10 cellular contexts compared by ENCODE assay signal in the genomic region with DNA sequence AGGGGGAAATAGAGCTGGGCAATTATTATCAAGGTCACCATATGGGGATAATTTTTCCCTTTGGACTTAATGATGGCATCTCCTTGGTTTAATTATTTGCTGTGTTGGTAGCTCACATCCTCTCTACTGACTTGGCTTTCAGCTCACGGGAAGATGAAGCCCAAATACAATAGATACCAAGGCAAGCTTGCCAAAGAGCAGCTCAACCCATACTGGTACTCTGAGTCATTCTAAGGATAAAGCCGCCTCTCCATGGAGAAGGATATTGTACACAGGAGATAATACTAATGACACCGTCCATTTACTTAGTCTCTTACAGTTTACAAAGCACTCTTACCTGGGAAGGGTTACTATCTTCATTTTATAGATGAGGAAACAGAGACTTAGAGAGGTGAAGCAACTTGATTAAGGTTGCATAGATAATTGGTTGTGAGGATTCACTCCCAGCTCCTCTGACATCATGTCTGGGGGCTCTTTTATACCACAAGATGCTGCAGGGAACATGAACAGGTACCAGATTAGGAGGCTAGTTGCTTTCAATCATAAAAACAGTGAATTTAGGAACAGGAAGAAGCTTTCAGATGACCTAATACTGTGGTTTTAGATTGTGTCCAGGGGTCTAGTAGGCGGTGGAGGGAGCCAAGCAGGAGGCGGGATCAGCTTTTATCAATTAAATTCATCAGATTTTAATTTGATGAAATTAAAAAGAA. TPM values are rescaled to one million over a fixed set of nuclear protein-coding genes. Genes with fewer than 3 reads are reported as not detected.
DNase-seq lines count a peak whose midpoint lies in the region; ATAC-seq, FAIRE-seq and TF ChIP-seq lines count a peak whose summit lies in the region.
"Had no signal": no experiment of that assay in that cellular context is flagged by ENCODE, and none has a peak within 500 bp of the region (broad histone marks: within the 10 kb centered on the region; RNA-seq: fewer than 3 reads in every experiment).

No MANE protein-coding gene starts in this region.

- no peak overlapping the region for H3K4me3 ChIP-seq in breast epithelium

- no peak for TF ChIP-seq POLR2A in breast epithelium (IDR thresholded peaks at IDR 0.05)

- H3K36me3 Mint-ChIP-seq in MCF 10A (ENCODE audit: insufficient read depth, unreplicated experiment) = no peaks in the 10 kb centered on the region
- peaks cover 1% of the 10 kb centered on the region for H3K36me3 Mint-ChIP-seq in T-helper 1 cell treated with Interleukin-12 subunit alpha and Interleukin-12 subunit beta and Interleukin-4 antibody, amounts not matched to agents 30 μg/mL and 1 μg/mL, for 36 hours (ENCODE audit: low read depth)

- peak; percentile 55 for DNase-seq in MCF 10A (ENCODE audit: unreplicated experiment)
- DNase-seq in breast epithelium (ENCODE audit: low spot score in 2 of 2) = no peak
- no peak for DNase-seq in NCI-H2227 (lab: John Stamatoyannopoulos, UW; ENCODE audit: unreplicated experiment)
- no peak for DNase-seq in NCI-H2107 treated with DMSO at 0.1 percent for 48 hours (lab: John Stamatoyannopoulos, UW; ENCODE audit: unreplicated experiment)
- DNase-seq in D721Med (ENCODE audit: insufficient read length, low spot score) = no peak
- DNase-seq: C1 segment of cervical spinal cord, endodermal cell had no signal

- peaks cover 18% of the 10 kb centered on the region for H3K4me1 Mint-ChIP-seq in MCF 10A (ENCODE audit: insufficient read depth, unreplicated experiment)
- H3K4me1 Mint-ChIP-seq in T-helper 1 cell treated with Interleukin-12 subunit alpha and Interleukin-12 subunit beta and Interleukin-4 antibody, amounts not matched to agents 30 μg/mL and 1 μg/mL, for 36 hours (ENCODE audit: low read depth) = peaks cover 21% of the 10 kb centered on the region

- CTCF ChIA-PET in MCF 10A (lab: Yijun Ruan, JAX) = interaction anchor here (0.6 to 3.3 kb wide), 15 partner anchors 13 to 424 kb away, joined by 3 to 12 read pairs (median 3); no protein-coding TSS in a partner anchor

- H3K4me3 Mint-ChIP-seq in MCF 10A (ENCODE audit: unreplicated experiment) = no peak overlapping the region
- no peak overlapping the region for H3K4me3 Mint-ChIP-seq in T-helper 1 cell treated with Interleukin-12 subunit alpha and Interleukin-12 subunit beta and Interleukin-4 antibody, amounts not matched to agents 30 μg/mL and 1 μg/mL, for 36 hours
- H3K4me3 Mint-ChIP-seq: endodermal cell had no signal

- TF ChIP-seq CTCF in MCF 10A (IDR thresholded peaks at IDR 0.05; ENCODE audit: unreplicated experiment) (no peak), breast epithelium (IDR thresholded peaks at IDR 0.05) (no peak), D721Med (IDR thresholded peaks at IDR 0.05; ENCODE audit: insufficient read depth, missing control alignments) (no peak)

- peak overlapping the region; percentile 90 for H3K27ac Mint-ChIP-seq in MCF 10A (ENCODE audit: low read depth, unreplicated experiment)
- peak overlapping the region; percentile 77 for H3K27ac Mint-ChIP-seq in T-helper 1 cell treated with Interleukin-12 subunit alpha and Interleukin-12 subunit beta and Interleukin-4 antibody, amounts not matched to agents 30 μg/mL and 1 μg/mL, for 36 hours
- H3K27ac Mint-ChIP-seq: endodermal cell had no signal

- H3K27me3 ChIP-seq in breast epithelium = no peaks in the 10 kb centered on the region

- no peaks in the 10 kb centered on the region for H3K4me1 ChIP-seq in breast epithelium

- FAIRE-seq in D721Med (lab: Jason Lieb, UNC) = no peak

- H3K36me3 ChIP-seq in breast epithelium = no peaks in the 10 kb centered on the region

- intact Hi-C loops in MCF 10A (cut with micrococcal nuclease) = no loop called here
- intact Hi-C loops in breast epithelium (cut with DNase I; ENCODE audit: low total_unique reads) = no loop called here

- POLR2A ChIA-PET in MCF 10A (lab: Yijun Ruan, JAX) = interaction anchor here (0.6 to 3.8 kb wide), 4 partner anchors 11 to 49 kb away, joined by 3 to 34 read pairs (median 9); a partner anchor contains a TSS

- H3K27ac ChIP-seq in breast epithelium = no peak overlapping the region

- no peaks in the 10 kb centered on the region for H3K9me3 ChIP-seq in breast epithelium

- no peaks in the 10 kb centered on the region for H3K27me3 Mint-ChIP-seq in MCF 10A (ENCODE audit: insufficient read depth, unreplicated experiment)
- H3K27me3 Mint-ChIP-seq in T-helper 1 cell treated with Interleukin-12 subunit alpha and Interleukin-12 subunit beta and Interleukin-4 antibody, amounts not matched to agents 30 μg/mL and 1 μg/mL, for 36 hours (ENCODE audit: low read depth) = peaks cover 3% of the 10 kb centered on the region

- ATAC-seq in esophagus mucosa (peak; percentile 77), GM18909 (IDR thresholded peaks at IDR 0.05; ENCODE audit: poor library complexity, unreplicated experiment) (no peak)

- no peaks in the 10 kb centered on the region for H3K9me3 Mint-ChIP-seq in MCF 10A (ENCODE audit: unreplicated experiment)
- H3K9me3 Mint-ChIP-seq in T-helper 1 cell treated with Interleukin-12 subunit alpha and Interleukin-12 subunit beta and Interleukin-4 antibody, amounts not matched to agents 30 μg/mL and 1 μg/mL, for 36 hours = no peaks in the 10 kb centered on the region

- no TSS peak for BruUV-seq in MCF 10A (replicated peaks; lab: Mats Ljungman, UMichigan)

RNA-seq across cellular contexts. Expression of a gene that starts 48.3 kb away (rescaled TPM):
- total RNA-seq in MCF 10A (2022) (137 and 141 TPM in 2 replicates), breast epithelium (100 to 1,000 TPM; 327 to 336 (median 328) TPM), esophagus mucosa (97.8 TPM)
